ENCODE assay signal across 1 cellular context in genomic region chr10:125060851-125061556, GRCh38.
TF ChIP-seq lines count a peak whose summit lies in the region.

No MANE protein-coding gene starts in this region.

TF ChIP-seq in HCT116, 20 proteins besides CTCF, POLR2A, EP300 and RAD21 (continued from another document):
- TF ChIP-seq ZBTB33 (IDR thresholded peaks at IDR 0.05; ENCODE audit: extremely low read depth, insufficient replicate concordance, low read length) (no peak), ELF1 (IDR thresholded peaks at IDR 0.05; ENCODE audit: borderline replicate concordance, low read depth) (no peak), FOSL1 (IDR thresholded peaks at IDR 0.05; ENCODE audit: low read depth) (no peak), SP1 (IDR thresholded peaks at IDR 0.05; ENCODE audit: low read depth) (no peak)
